25 cellular contexts compared by ENCODE assay signal in the genomic region with DNA sequence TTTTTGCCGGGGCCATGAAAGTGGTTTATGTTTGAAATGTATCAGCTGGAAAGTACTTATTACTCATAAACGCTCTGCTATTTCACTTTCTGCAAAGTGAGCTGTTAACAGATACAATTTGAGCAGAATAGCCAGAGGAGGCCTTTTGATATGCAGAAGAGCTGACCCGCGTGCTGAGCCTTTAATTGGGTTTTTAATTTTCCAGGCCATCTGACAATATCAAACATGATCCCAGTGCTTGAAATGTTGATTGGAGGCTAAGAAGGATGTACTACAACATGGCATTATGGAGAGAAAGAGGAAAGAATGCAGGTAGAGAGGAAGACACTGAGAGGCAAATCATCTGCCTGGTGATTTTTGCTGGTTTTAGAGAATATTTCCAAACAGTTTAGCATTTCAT.
"Had no signal": no experiment of that assay in that cellular context is flagged by ENCODE, and none has a peak within 500 bp of the region (broad histone marks: within the 10 kb centered on the region; RNA-seq: fewer than 3 reads in every experiment).

No MANE protein-coding gene starts in this region.

- H3K27me3 ChIP-seq: gastrocnemius medialis, neutrophil, pancreas, right lobe of liver, suprapubic skin, transverse colon, upper lobe of right lung, uterus had no signal

- H3K27ac ChIP-seq: epithelial cell of prostate, gastrocnemius medialis, lower lobe of right lung, neutrophil, pancreas, right lobe of liver, suprapubic skin, transverse colon, upper lobe of right lung, uterus had no signal

- H3K27ac Mint-ChIP-seq: dendritic cell treated with granulocyte-macrophage colony-stimulating factor and Interleukin-4, amounts not matched to agents 40 ng/mL and 50 ng/mL, for 4 days; endodermal cell; naive thymus-derived CD8-positive, alpha-beta T cell; nephron progenitor cell; stimulated activated naive CD8-positive, alpha-beta T cell treated with anti-CD3 and anti-CD28 coated beads, Interleukin-15, amount 100 ng/mL, for 72 hours had no signal

- H3K4me1 ChIP-seq: gastrocnemius medialis, lower lobe of right lung, pancreas, right lobe of liver, suprapubic skin, transverse colon, upper lobe of right lung, uterus had no signal

- H3K36me3 ChIP-seq: gastrocnemius medialis, lower lobe of right lung, neutrophil, pancreas, right lobe of liver, suprapubic skin, transverse colon, upper lobe of right lung, uterus had no signal

- ATAC-seq: esophagus mucosa; gastrocnemius medialis; left ventricle myocardium superior; lower lobe of right lung; naive thymus-derived CD8-positive, alpha-beta T cell; pancreas; right lobe of liver; stimulated activated naive CD8-positive, alpha-beta T cell treated with anti-CD3 and anti-CD28 coated beads, Interleukin-15, amount 100 ng/mL, for 72 hours; upper lobe of right lung had no signal

- H3K9me3 Mint-ChIP-seq: endodermal cell, nephron progenitor cell had no signal

- DNase-seq: effector CD8-positive, alpha-beta T cell; endodermal cell; foreskin fibroblast; gastrocnemius medialis; head of caudate nucleus; left ventricle myocardium superior; lower lobe of right lung; naive thymus-derived CD8-positive, alpha-beta T cell; nephron progenitor cell; pancreas; right lobe of liver; small intestine; stimulated activated CD4-positive, alpha-beta T cell treated with anti-CD3 and anti-CD28 coated beads, Interleukin-15, amount 100 ng/mL, for 24 hours; stimulated activated CD4-positive, alpha-beta T cell treated with anti-CD3 and anti-CD28 coated beads, Interleukin-4, amount 100 ng/mL, for 1 hour; stimulated activated CD8-positive, alpha-beta memory T cell treated with anti-CD3 and anti-CD28 coated beads, Interleukin-4, amount 100 ng/mL, for 48 hours; stimulated activated naive CD4-positive, alpha-beta T cell; stimulated activated naive CD8-positive, alpha-beta T cell treated with anti-CD3 and anti-CD28 coated beads, Interleukin-15, amount 100 ng/mL, for 72 hours; transverse colon; upper lobe of right lung; uterus had no signal

- H3K27me3 Mint-ChIP-seq: dendritic cell treated with granulocyte-macrophage colony-stimulating factor and Interleukin-4, amounts not matched to agents 40 ng/mL and 50 ng/mL, for 4 days; stimulated activated naive CD8-positive, alpha-beta T cell treated with anti-CD3 and anti-CD28 coated beads, Interleukin-15, amount 100 ng/mL, for 72 hours had no signal

- H3K9me3 ChIP-seq: gastrocnemius medialis, lower lobe of right lung, neutrophil, pancreas, right lobe of liver, suprapubic skin, transverse colon, upper lobe of right lung, uterus had no signal

- H3K4me3 Mint-ChIP-seq: dendritic cell treated with granulocyte-macrophage colony-stimulating factor and Interleukin-4, amounts not matched to agents 40 ng/mL and 50 ng/mL, for 4 days; endodermal cell; naive thymus-derived CD8-positive, alpha-beta T cell; nephron progenitor cell; stimulated activated naive CD8-positive, alpha-beta T cell treated with anti-CD3 and anti-CD28 coated beads, Interleukin-15, amount 100 ng/mL, for 72 hours had no signal

- H3K4me1 Mint-ChIP-seq: endodermal cell; naive thymus-derived CD8-positive, alpha-beta T cell; nephron progenitor cell; stimulated activated naive CD8-positive, alpha-beta T cell treated with anti-CD3 and anti-CD28 coated beads, Interleukin-15, amount 100 ng/mL, for 72 hours had no signal

- H3K4me3 ChIP-seq: gastrocnemius medialis, lower lobe of right lung, pancreas, right lobe of liver, suprapubic skin, transverse colon, upper lobe of right lung, uterus had no signal
